In the genomic region with DNA sequence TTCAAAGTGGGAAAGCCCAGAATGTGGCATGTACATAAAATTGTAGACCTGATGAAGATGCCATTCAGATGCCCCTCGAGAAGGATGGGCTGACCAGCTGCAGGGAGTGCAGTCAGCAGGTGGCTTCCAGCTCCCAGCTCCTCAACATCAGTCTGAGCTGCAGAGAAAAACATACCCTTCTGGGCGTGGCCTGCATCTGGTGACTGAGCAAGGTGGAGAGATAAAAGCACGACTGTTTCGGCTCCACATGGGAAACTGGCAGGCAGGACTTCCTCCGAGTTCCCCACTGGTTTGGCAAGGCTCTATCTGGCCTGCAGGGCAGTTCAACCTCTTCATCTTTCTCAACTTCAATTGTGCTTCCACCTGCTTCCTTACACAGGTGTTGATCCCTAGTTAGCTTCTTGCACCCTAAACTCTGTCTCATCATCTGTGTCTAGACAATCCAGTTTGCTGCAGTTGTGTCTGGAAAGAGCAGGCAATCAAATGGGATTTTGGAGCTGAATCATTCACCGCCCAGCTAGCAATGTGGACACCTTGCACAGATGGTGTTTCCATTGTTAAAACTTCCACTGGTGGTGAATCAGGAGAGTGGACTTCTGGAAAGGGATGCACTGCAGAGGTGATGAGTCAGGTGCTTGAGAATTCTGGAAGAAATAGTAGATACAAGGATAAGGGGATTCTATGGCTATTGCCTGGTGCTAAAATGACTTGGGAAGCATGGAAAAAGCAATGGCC, we compare ENCODE assay signal across 2 cellular contexts.
A peak's percentile ranks its signal among the peaks of the same experiment; 100 is the strongest.
TF ChIP-seq lines count a peak whose summit lies in the region.

No MANE protein-coding gene starts in this region.

TF ChIP-seq in IMR-90, 13 proteins besides CTCF, POLR2A, EP300 and RAD21:
- no peak for TF ChIP-seq CEBPB (IDR thresholded peaks at IDR 0.05; ENCODE audit: low read depth, low read length)
- no peak for TF ChIP-seq SMC3 (IDR thresholded peaks at IDR 0.05; ENCODE audit: low read depth, low read length)
- TF ChIP-seq RCOR1 (IDR thresholded peaks at IDR 0.05; ENCODE audit: insufficient replicate concordance, low read length): no peak
- no peak for TF ChIP-seq NFE2L2 (IDR thresholded peaks at IDR 0.05; ENCODE audit: low read depth, low read length)
- no peak for TF ChIP-seq FOS (IDR thresholded peaks at IDR 0.05; ENCODE audit: low read depth, low read length)
- no peak for TF ChIP-seq MXI1 (IDR thresholded peaks at IDR 0.05; ENCODE audit: borderline replicate concordance, low read depth, low read length)
- TF ChIP-seq, protein P1, sequence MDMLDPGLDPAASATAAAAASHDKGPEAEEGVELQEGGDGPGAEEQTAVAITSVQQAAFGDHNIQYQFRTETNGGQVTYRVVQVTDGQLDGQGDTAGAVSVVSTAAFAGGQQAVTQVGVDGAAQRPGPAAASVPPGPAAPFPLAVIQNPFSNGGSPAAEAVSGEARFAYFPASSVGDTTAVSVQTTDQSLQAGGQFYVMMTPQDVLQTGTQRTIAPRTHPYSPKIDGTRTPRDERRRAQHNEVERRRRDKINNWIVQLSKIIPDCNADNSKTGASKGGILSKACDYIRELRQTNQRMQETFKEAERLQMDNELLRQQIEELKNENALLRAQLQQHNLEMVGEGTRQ (IDR thresholded peaks at IDR 0.05; ENCODE audit: low read depth, low read length): no peak
- no peak for TF ChIP-seq RFX5 (IDR thresholded peaks at IDR 0.05; ENCODE audit: low read depth, low read length)
- no peak for TF ChIP-seq BHLHE40 (IDR thresholded peaks at IDR 0.05; ENCODE audit: low read depth, low read length)
- TF ChIP-seq MAFK (IDR thresholded peaks at IDR 0.05; ENCODE audit: low read depth, low read length): no peak
- TF ChIP-seq CHD1 (IDR thresholded peaks at IDR 0.05; ENCODE audit: low read depth, low read length): no peak
- no peak for TF ChIP-seq MAZ (IDR thresholded peaks at IDR 0.05; ENCODE audit: borderline replicate concordance, low read depth, low read length)
- TF ChIP-seq, protein P2, sequence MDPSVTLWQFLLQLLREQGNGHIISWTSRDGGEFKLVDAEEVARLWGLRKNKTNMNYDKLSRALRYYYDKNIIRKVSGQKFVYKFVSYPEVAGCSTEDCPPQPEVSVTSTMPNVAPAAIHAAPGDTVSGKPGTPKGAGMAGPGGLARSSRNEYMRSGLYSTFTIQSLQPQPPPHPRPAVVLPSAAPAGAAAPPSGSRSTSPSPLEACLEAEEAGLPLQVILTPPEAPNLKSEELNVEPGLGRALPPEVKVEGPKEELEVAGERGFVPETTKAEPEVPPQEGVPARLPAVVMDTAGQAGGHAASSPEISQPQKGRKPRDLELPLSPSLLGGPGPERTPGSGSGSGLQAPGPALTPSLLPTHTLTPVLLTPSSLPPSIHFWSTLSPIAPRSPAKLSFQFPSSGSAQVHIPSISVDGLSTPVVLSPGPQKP (IDR thresholded peaks at IDR 0.05; ENCODE audit: borderline replicate concordance, low read depth, low read length): no peak

TF ChIP-seq in K562, 482 proteins besides CTCF, POLR2A, EP300 and RAD21:
- TF ChIP-seq, protein P3, sequence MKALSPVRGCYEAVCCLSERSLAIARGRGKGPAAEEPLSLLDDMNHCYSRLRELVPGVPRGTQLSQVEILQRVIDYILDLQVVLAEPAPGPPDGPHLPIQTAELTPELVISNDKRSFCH (CRISPR knock-in tag; IDR thresholded peaks at IDR 0.05): no peak
- TF ChIP-seq, protein P3 (tag; IDR thresholded peaks at IDR 0.05): no peak
- TF ChIP-seq, protein P4, sequence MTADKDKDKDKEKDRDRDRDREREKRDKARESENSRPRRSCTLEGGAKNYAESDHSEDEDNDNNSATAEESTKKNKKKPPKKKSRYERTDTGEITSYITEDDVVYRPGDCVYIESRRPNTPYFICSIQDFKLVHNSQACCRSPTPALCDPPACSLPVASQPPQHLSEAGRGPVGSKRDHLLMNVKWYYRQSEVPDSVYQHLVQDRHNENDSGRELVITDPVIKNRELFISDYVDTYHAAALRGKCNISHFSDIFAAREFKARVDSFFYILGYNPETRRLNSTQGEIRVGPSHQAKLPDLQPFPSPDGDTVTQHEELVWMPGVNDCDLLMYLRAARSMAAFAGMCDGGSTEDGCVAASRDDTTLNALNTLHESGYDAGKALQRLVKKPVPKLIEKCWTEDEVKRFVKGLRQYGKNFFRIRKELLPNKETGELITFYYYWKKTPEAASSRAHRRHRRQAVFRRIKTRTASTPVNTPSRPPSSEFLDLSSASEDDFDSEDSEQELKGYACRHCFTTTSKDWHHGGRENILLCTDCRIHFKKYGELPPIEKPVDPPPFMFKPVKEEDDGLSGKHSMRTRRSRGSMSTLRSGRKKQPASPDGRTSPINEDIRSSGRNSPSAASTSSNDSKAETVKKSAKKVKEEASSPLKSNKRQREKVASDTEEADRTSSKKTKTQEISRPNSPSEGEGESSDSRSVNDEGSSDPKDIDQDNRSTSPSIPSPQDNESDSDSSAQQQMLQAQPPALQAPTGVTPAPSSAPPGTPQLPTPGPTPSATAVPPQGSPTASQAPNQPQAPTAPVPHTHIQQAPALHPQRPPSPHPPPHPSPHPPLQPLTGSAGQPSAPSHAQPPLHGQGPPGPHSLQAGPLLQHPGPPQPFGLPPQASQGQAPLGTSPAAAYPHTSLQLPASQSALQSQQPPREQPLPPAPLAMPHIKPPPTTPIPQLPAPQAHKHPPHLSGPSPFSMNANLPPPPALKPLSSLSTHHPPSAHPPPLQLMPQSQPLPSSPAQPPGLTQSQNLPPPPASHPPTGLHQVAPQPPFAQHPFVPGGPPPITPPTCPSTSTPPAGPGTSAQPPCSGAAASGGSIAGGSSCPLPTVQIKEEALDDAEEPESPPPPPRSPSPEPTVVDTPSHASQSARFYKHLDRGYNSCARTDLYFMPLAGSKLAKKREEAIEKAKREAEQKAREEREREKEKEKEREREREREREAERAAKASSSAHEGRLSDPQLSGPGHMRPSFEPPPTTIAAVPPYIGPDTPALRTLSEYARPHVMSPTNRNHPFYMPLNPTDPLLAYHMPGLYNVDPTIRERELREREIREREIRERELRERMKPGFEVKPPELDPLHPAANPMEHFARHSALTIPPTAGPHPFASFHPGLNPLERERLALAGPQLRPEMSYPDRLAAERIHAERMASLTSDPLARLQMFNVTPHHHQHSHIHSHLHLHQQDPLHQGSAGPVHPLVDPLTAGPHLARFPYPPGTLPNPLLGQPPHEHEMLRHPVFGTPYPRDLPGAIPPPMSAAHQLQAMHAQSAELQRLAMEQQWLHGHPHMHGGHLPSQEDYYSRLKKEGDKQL (CRISPR knock-in tag; IDR thresholded peaks at IDR 0.05; ENCODE audit: borderline replicate concordance): no peak
- TF ChIP-seq, protein P5, sequence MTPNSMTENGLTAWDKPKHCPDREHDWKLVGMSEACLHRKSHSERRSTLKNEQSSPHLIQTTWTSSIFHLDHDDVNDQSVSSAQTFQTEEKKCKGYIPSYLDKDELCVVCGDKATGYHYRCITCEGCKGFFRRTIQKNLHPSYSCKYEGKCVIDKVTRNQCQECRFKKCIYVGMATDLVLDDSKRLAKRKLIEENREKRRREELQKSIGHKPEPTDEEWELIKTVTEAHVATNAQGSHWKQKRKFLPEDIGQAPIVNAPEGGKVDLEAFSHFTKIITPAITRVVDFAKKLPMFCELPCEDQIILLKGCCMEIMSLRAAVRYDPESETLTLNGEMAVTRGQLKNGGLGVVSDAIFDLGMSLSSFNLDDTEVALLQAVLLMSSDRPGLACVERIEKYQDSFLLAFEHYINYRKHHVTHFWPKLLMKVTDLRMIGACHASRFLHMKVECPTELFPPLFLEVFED (CRISPR knock-in tag; conservative IDR thresholded peaks at IDR 0.05): no peak
- TF ChIP-seq CEBPG (CRISPR knock-in tag; IDR thresholded peaks at IDR 0.05) (no peak), CEBPG (tag; conservative IDR thresholded peaks at IDR 0.05 in 1 of 2, IDR thresholded peaks at IDR 0.05 in 1 of 2) (no peak), TFAM (CRISPR knock-in tag; conservative IDR thresholded peaks at IDR 0.05) (no peak), SMC3 (conservative IDR thresholded peaks at IDR 0.05; ENCODE audit: insufficient read depth, low read depth, low read length) (no peak), PPARD (CRISPR knock-in tag; IDR thresholded peaks at IDR 0.05) (no peak), KDM1A (IDR thresholded peaks at IDR 0.05) (no peak), KDM5B (IDR thresholded peaks at IDR 0.05; ENCODE audit: insufficient replicate concordance, low read depth, low read length) (no peak), ILK (tag; IDR thresholded peaks at IDR 0.05; ENCODE audit: borderline replicate concordance, low read depth) (no peak), ZNF239 (CRISPR knock-in tag; IDR thresholded peaks at IDR 0.05) (no peak), ZFP30 (CRISPR knock-in tag; IDR thresholded peaks at IDR 0.05; ENCODE audit: borderline replicate concordance) (no peak), MCM5 (IDR thresholded peaks at IDR 0.05; ENCODE audit: low read depth) (no peak), ZNF12 (CRISPR knock-in tag; IDR thresholded peaks at IDR 0.05) (peak; percentile 88), CTBP1 (IDR thresholded peaks at IDR 0.05; ENCODE audit: borderline replicate concordance) (peak; percentile 52; the same call in 1 of the 2 replicates), HNRNPH1 (optimal IDR thresholded peaks at IDR 0.05; ENCODE audit: low read depth, low read length) (no peak), RCOR1 (IDR thresholded peaks at IDR 0.05; ENCODE audit: borderline replicate concordance in 1 of 2, low read depth in 2 of 2, low read length in 2 of 2) (peak in 1 of 2 experiments; percentile 34; a peak in 1 of 4 replicates), MECOM (CRISPR knock-in tag; IDR thresholded peaks at IDR 0.05) (no peak), ZNF764 (CRISPR knock-in tag; IDR thresholded peaks at IDR 0.05; ENCODE audit: low read depth) (no peak), BMI1 (IDR thresholded peaks at IDR 0.05; ENCODE audit: low read length) (no peak), NCOA2 (IDR thresholded peaks at IDR 0.05; ENCODE audit: partially characterized antibody in 2 of 2) (no peak), SMAD4 (CRISPR knock-in tag; conservative IDR thresholded peaks at IDR 0.05) (no peak), BHLHE40 (IDR thresholded peaks at IDR 0.05; ENCODE audit: low read length) (peak; percentile 24; the same call in 1 of the 2 replicates), CBFA2T2 (conservative IDR thresholded peaks at IDR 0.05) (no peak), MTA1 (IDR thresholded peaks at IDR 0.05; ENCODE audit: borderline replicate concordance) (no peak), ZSCAN29 (IDR thresholded peaks at IDR 0.05) (no peak), MAFF (IDR thresholded peaks at IDR 0.05; ENCODE audit: low read length) (no peak)
- TF ChIP-seq, protein P6, sequence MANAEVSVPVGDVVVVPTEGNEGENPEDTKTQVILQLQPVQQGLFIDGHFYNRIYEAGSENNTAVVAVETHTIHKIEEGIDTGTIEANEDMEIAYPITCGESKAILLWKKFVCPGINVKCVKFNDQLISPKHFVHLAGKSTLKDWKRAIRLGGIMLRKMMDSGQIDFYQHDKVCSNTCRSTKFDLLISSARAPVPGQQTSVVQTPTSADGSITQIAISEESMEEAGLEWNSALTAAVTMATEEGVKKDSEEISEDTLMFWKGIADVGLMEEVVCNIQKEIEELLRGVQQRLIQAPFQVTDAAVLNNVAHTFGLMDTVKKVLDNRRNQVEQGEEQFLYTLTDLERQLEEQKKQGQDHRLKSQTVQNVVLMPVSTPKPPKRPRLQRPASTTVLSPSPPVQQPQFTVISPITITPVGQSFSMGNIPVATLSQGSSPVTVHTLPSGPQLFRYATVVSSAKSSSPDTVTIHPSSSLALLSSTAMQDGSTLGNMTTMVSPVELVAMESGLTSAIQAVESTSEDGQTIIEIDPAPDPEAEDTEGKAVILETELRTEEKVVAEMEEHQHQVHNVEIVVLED (CRISPR knock-in tag; IDR thresholded peaks at IDR 0.05): no peak
- TF ChIP-seq, protein P7, sequence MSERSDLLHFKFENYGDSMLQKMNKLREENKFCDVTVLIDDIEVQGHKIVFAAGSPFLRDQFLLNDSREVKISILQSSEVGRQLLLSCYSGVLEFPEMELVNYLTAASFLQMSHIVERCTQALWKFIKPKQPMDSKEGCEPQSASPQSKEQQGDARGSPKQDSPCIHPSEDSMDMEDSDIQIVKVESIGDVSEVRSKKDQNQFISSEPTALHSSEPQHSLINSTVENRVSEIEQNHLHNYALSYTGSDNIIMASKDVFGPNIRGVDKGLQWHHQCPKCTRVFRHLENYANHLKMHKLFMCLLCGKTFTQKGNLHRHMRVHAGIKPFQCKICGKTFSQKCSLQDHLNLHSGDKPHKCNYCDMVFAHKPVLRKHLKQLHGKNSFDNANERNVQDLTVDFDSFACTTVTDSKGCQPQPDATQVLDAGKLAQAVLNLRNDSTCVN (CRISPR knock-in tag; IDR thresholded peaks at IDR 0.05): no peak
- TF ChIP-seq, protein P8, sequence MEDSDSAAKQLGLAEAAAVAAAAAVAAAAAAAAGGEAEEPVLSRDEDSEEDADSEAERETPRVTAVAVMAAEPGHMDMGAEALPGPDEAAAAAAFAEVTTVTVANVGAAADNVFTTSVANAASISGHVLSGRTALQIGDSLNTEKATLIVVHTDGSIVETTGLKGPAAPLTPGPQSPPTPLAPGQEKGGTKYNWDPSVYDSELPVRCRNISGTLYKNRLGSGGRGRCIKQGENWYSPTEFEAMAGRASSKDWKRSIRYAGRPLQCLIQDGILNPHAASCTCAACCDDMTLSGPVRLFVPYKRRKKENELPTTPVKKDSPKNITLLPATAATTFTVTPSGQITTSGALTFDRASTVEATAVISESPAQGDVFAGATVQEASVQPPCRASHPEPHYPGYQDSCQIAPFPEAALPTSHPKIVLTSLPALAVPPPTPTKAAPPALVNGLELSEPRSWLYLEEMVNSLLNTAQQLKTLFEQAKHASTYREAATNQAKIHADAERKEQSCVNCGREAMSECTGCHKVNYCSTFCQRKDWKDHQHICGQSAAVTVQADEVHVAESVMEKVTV (CRISPR knock-in tag; IDR thresholded peaks at IDR 0.05): no peak
- TF ChIP-seq, protein P9, sequence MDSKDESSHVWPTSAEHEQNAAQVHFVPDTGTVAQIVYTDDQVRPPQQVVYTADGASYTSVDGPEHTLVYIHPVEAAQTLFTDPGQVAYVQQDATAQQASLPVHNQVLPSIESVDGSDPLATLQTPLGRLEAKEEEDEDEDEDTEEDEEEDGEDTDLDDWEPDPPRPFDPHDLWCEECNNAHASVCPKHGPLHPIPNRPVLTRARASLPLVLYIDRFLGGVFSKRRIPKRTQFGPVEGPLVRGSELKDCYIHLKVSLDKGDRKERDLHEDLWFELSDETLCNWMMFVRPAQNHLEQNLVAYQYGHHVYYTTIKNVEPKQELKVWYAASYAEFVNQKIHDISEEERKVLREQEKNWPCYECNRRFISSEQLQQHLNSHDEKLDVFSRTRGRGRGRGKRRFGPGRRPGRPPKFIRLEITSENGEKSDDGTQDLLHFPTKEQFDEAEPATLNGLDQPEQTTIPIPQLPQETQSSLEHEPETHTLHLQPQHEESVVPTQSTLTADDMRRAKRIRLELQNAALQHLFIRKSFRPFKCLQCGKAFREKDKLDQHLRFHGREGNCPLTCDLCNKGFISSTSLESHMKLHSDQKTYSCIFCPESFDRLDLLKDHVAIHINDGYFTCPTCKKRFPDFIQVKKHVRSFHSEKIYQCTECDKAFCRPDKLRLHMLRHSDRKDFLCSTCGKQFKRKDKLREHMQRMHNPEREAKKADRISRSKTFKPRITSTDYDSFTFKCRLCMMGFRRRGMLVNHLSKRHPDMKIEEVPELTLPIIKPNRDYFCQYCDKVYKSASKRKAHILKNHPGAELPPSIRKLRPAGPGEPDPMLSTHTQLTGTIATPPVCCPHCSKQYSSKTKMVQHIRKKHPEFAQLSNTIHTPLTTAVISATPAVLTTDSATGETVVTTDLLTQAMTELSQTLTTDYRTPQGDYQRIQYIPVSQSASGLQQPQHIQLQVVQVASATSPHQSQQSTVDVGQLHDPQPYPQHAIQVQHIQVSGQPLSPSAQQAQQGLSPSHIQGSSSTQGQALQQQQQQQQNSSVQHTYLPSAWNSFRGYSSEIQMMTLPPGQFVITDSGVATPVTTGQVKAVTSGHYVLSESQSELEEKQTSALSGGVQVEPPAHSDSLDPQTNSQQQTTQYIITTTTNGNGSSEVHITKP (IDR thresholded peaks at IDR 0.05; ENCODE audit: partially characterized antibody): no peak
